In genomic region chr1:218600968-218601367, GRCh38 we compare ENCODE assay signal across 1 cellular context.
TF ChIP-seq lines count a peak whose summit lies in the region.

No MANE protein-coding gene starts in this region.

TF ChIP-seq in H1, 55 proteins besides CTCF, POLR2A, EP300 and RAD21 (continued from another document):
- TF ChIP-seq KDM5A (IDR thresholded peaks at IDR 0.05; ENCODE audit: low read length) = no peak
- TF ChIP-seq RXRA (IDR thresholded peaks at IDR 0.05; ENCODE audit: insufficient read depth, low read depth, low read length) = no peak
- no peak for TF ChIP-seq FOSL1 (IDR thresholded peaks at IDR 0.05; ENCODE audit: insufficient read depth, low read depth, low read length)
- TF ChIP-seq TAF7 (optimal IDR thresholded peaks at IDR 0.05; ENCODE audit: borderline replicate concordance, low read depth, low read length) = no peak
- no peak for TF ChIP-seq RFX5 (IDR thresholded peaks at IDR 0.05; ENCODE audit: borderline replicate concordance, low read depth, low read length)
- TF ChIP-seq BRCA1 (IDR thresholded peaks at IDR 0.05; ENCODE audit: low read depth, low read length) = no peak
TF ChIP-seq in H1: peak in this region for 0.
